ENCODE assay signal across 12 cellular contexts in genomic region chr15:74497584-74497983, GRCh38. TPM values are rescaled to one million over a fixed set of nuclear protein-coding genes. Genes with fewer than 3 reads are reported as not detected.
DNase-seq lines count a peak whose midpoint lies in the region; ATAC-seq and TF ChIP-seq lines count a peak whose summit lies in the region.
"Had no signal": no experiment of that assay in that cellular context is flagged by ENCODE, and none has a peak within 500 bp of the region (broad histone marks: within the 10 kb centered on the region; RNA-seq: fewer than 3 reads in every experiment).

No MANE protein-coding gene starts in this region.

- peak overlapping the region; percentile 53 for H3K27ac Mint-ChIP-seq in glutamatergic neuron (ENCODE audit: unreplicated experiment)
- H3K27ac Mint-ChIP-seq: progenitor cell of endocrine pancreas had no signal

- no peak overlapping the region for H2BK5ac ChIP-seq in mesenchymal stem cell (ENCODE audit: low read depth, low read length, poor library complexity, severe bottlenecking)

- H3K9me3 ChIP-seq in mesenchymal stem cell (ENCODE audit: control insufficient read depth, low read length): no peaks in the 10 kb centered on the region
- H3K9me3 ChIP-seq: breast epithelium, thyroid gland had no signal

- no peak overlapping the region for H3K4me2 ChIP-seq in mesenchymal stem cell (ENCODE audit: low read length, poor library complexity, severe bottlenecking)

- H3K4me1 Mint-ChIP-seq in glutamatergic neuron (ENCODE audit: low read depth, unreplicated experiment): peaks cover 4% of the 10 kb centered on the region
- H3K4me1 Mint-ChIP-seq: CD4-positive, alpha-beta memory T cell had no signal

- H3K14ac ChIP-seq in mesenchymal stem cell (ENCODE audit: low read length in 2 of 2): no peak overlapping the region

- no peak overlapping the region for H2BK120ac ChIP-seq in mesenchymal stem cell (ENCODE audit: low read depth, low read length)

- H3K27me3 Mint-ChIP-seq in glutamatergic neuron (ENCODE audit: unreplicated experiment): peaks cover 3% of the 10 kb centered on the region
- H3K27me3 Mint-ChIP-seq: CD4-positive, alpha-beta memory T cell; progenitor cell of endocrine pancreas had no signal

- H3K4me3 ChIP-seq in mesenchymal stem cell (ENCODE audit: insufficient read depth in 1 of 2, low read depth in 1 of 2, low read length in 2 of 2): no peak overlapping the region
- H3K4me3 ChIP-seq: breast epithelium, thyroid gland had no signal

- H3K4me1 ChIP-seq in mesenchymal stem cell (ENCODE audit: control insufficient read depth, insufficient read depth, low read depth, low read length): no peaks in the 10 kb centered on the region
- H3K4me1 ChIP-seq: breast epithelium, thyroid gland had no signal

- H3K4me3 Mint-ChIP-seq in glutamatergic neuron (ENCODE audit: unreplicated experiment): no peak overlapping the region
- H3K4me3 Mint-ChIP-seq: CD4-positive, alpha-beta memory T cell had no signal

- no peak overlapping the region for H2BK15ac ChIP-seq in mesenchymal stem cell (ENCODE audit: low read depth, poor library complexity, severe bottlenecking)

- no peaks in the 10 kb centered on the region for H3K36me3 ChIP-seq in mesenchymal stem cell (ENCODE audit: control insufficient read depth in 1 of 2, insufficient read depth in 2 of 2, low read depth in 1 of 2, low read length in 2 of 2)
- H3K36me3 ChIP-seq: breast epithelium, thyroid gland had no signal

- H3K18ac ChIP-seq in mesenchymal stem cell (ENCODE audit: low read depth in 1 of 2, low read length in 2 of 2): no peak overlapping the region

- no peak overlapping the region for H4K8ac ChIP-seq in mesenchymal stem cell (ENCODE audit: low read length)

- no peak overlapping the region for H4K91ac ChIP-seq in mesenchymal stem cell (ENCODE audit: low read length)

- no peak for TF ChIP-seq CTCF in glutamatergic neuron (IDR thresholded peaks at IDR 0.05; ENCODE audit: partially characterized antibody, unreplicated experiment)

- WGBS in mesenchymal stem cell: 87% methylated on average over 1 of the region's 2 CpGs

- H3K4ac ChIP-seq in mesenchymal stem cell (ENCODE audit: low read depth in 1 of 2, low read length in 2 of 2): no peak overlapping the region

- no peak overlapping the region for H3K23ac ChIP-seq in mesenchymal stem cell (ENCODE audit: low read length in 2 of 2)

- no peak overlapping the region for H3K9ac ChIP-seq in mesenchymal stem cell (ENCODE audit: low read length)

- no peak for ATAC-seq in GM21717 (IDR thresholded peaks at IDR 0.05; ENCODE audit: unreplicated experiment)
- ATAC-seq in HG03378 (IDR thresholded peaks at IDR 0.05; ENCODE audit: unreplicated experiment): no peak
- ATAC-seq in GM21390 (IDR thresholded peaks at IDR 0.05; ENCODE audit: unreplicated experiment): no peak

- no peak overlapping the region for H2AFZ ChIP-seq in mesenchymal stem cell (ENCODE audit: low read depth, low read length)

- no peak overlapping the region for H3K27ac ChIP-seq in mesenchymal stem cell (ENCODE audit: low read length, poor library complexity, severe bottlenecking)
- H3K27ac ChIP-seq: breast epithelium, thyroid gland had no signal

- peak; percentile 86 for DNase-seq in DMS79 treated with DMSO at 0.1 percent for 48 hours (lab: John Stamatoyannopoulos, UW)
- peak; percentile 93 for DNase-seq in NCI-H146 treated with DMSO at 0.1 percent for 48 hours (lab: John Stamatoyannopoulos, UW; ENCODE audit: unreplicated experiment)
- DNase-seq in NCI-H82 (lab: John Stamatoyannopoulos, UW): peak; percentile 79
- no peak for DNase-seq in glutamatergic neuron
- no peak for DNase-seq in mesenchymal stem cell
- DNase-seq: CD4-positive, alpha-beta memory T cell; thyroid gland had no signal

- no peaks in the 10 kb centered on the region for H3K36me3 Mint-ChIP-seq in glutamatergic neuron (ENCODE audit: unreplicated experiment)

- no peaks in the 10 kb centered on the region for H3K79me1 ChIP-seq in mesenchymal stem cell (replicated peaks; ENCODE audit: low read length, poor library complexity, severe bottlenecking)

- H2AK5ac ChIP-seq in mesenchymal stem cell (ENCODE audit: low read length, severe bottlenecking): no peak overlapping the region

- no peak overlapping the region for H2BK12ac ChIP-seq in mesenchymal stem cell (ENCODE audit: low read length in 2 of 2)

- no peaks in the 10 kb centered on the region for H3K27me3 ChIP-seq in mesenchymal stem cell (ENCODE audit: control insufficient read depth in 1 of 2, insufficient read depth in 1 of 2, low read length in 2 of 2)
- H3K27me3 ChIP-seq: breast epithelium, thyroid gland had no signal

- H3K9me3 Mint-ChIP-seq in glutamatergic neuron (ENCODE audit: unreplicated experiment): no peaks in the 10 kb centered on the region
- H3K9me3 Mint-ChIP-seq: CD4-positive, alpha-beta memory T cell had no signal

RNA-seq across cellular contexts. Expression of gene UBL7, which starts 36.6 kb away (rescaled TPM):
- total RNA-seq in glutamatergic neuron (ENCODE audit: unreplicated experiment): 62.6 TPM
- 26.3 TPM for polyA plus RNA-seq in mesenchymal stem cell (2013, experiment 1 of 2)
- 25.3 TPM for polyA plus RNA-seq in mesenchymal stem cell (2013, experiment 2 of 2)

RNA-seq across cellular contexts. Expression of gene ARID3B, which starts 43.4 kb away (rescaled TPM):
- 154 TPM for total RNA-seq in glutamatergic neuron (ENCODE audit: unreplicated experiment)
- polyA plus RNA-seq in mesenchymal stem cell (2013, experiment 1 of 2): 4.1 TPM
- 3.8 TPM for polyA plus RNA-seq in mesenchymal stem cell (2013, experiment 2 of 2)

Comparison
In these comparisons a context has a peak if more than half of its experiments do, and no peak if none do; other contexts are left out.
1. DNase-seq: peak in DMS79 treated with DMSO at 0.1 percent for 48 hours (single experiment), NCI-H146 treated with DMSO at 0.1 percent for 48 hours (single experiment) and NCI-H82 (single experiment); none in glutamatergic neuron (single experiment) and mesenchymal stem cell (single experiment).